1 cellular context compared by ENCODE assay signal in genomic region chr14:21026251-21026987, GRCh38.
TF ChIP-seq lines count a peak whose summit lies in the region.

No MANE protein-coding gene starts in this region.

TF ChIP-seq in liver, 16 proteins besides CTCF, POLR2A, EP300 and RAD21 (continued from another document):
- TF ChIP-seq YY1 (IDR thresholded peaks at IDR 0.05) (no peak), GABPA (IDR thresholded peaks at IDR 0.05 in 1 of 2, conservative IDR thresholded peaks at IDR 0.05 in 1 of 2) (no peak), FOXA1 (IDR thresholded peaks at IDR 0.05) (no peak), NR2F2 (IDR thresholded peaks at IDR 0.05) (no peak), FOXA2 (IDR thresholded peaks at IDR 0.05) (no peak)
- TF ChIP-seq, protein P1, sequence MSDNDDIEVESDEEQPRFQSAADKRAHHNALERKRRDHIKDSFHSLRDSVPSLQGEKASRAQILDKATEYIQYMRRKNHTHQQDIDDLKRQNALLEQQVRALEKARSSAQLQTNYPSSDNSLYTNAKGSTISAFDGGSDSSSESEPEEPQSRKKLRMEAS (IDR thresholded peaks at IDR 0.05), result no peak
- TF ChIP-seq, protein P2, sequence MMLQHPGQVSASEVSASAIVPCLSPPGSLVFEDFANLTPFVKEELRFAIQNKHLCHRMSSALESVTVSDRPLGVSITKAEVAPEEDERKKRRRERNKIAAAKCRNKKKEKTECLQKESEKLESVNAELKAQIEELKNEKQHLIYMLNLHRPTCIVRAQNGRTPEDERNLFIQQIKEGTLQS (IDR thresholded peaks at IDR 0.05), result no peak
